ENCODE assay signal across 2 cellular contexts in genomic region chr1:23799570-23800395, GRCh38.
TF ChIP-seq lines count a peak whose summit lies in the region.

No MANE protein-coding gene starts in this region.

TF ChIP-seq in HEK293, 187 proteins besides CTCF, POLR2A, EP300 and RAD21:
- TF ChIP-seq GLIS2 (tag by site-specific recombination; IDR thresholded peaks at IDR 0.05) (peak; percentile 67), ZBTB7A (tag by site-specific recombination; IDR thresholded peaks at IDR 0.05; ENCODE audit: low read depth) (no peak), HIC1 (tag by site-specific recombination; IDR thresholded peaks at IDR 0.05) (peak; percentile 18; the same call in 1 of the 2 replicates), ZNF600 (tag by site-specific recombination; IDR thresholded peaks at IDR 0.05) (peak; percentile 63), ZBTB48 (tag by site-specific recombination; IDR thresholded peaks at IDR 0.05) (no peak), SP7 (tag by site-specific recombination; IDR thresholded peaks at IDR 0.05) (no peak), ZNF335 (tag by site-specific recombination; conservative IDR thresholded peaks at IDR 0.05) (peak; percentile 51), ZNF692 (tag by site-specific recombination; IDR thresholded peaks at IDR 0.05) (0 out of 2 replicates have a peak, but pooled peaks have one; percentile 11), ZNF350 (tag by site-specific recombination; IDR thresholded peaks at IDR 0.05) (no peak)
- TF ChIP-seq, protein P1, sequence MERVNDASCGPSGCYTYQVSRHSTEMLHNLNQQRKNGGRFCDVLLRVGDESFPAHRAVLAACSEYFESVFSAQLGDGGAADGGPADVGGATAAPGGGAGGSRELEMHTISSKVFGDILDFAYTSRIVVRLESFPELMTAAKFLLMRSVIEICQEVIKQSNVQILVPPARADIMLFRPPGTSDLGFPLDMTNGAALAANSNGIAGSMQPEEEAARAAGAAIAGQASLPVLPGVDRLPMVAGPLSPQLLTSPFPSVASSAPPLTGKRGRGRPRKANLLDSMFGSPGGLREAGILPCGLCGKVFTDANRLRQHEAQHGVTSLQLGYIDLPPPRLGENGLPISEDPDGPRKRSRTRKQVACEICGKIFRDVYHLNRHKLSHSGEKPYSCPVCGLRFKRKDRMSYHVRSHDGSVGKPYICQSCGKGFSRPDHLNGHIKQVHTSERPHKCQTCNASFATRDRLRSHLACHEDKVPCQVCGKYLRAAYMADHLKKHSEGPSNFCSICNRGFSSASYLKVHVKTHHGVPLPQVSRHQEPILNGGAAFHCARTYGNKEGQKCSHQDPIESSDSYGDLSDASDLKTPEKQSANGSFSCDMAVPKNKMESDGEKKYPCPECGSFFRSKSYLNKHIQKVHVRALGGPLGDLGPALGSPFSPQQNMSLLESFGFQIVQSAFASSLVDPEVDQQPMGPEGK (tag by site-specific recombination; IDR thresholded peaks at IDR 0.05): peak; percentile 26

TF ChIP-seq in GM12878, 131 proteins besides CTCF, POLR2A, EP300 and RAD21 (continues in another document):
- TF ChIP-seq ZNF207 (IDR thresholded peaks at IDR 0.05; ENCODE audit: borderline replicate concordance) (no peak), NFYA (IDR thresholded peaks at IDR 0.05; ENCODE audit: borderline replicate concordance, low read depth, low read length) (no peak), JUNB (IDR thresholded peaks at IDR 0.05) (no peak), USF2 (IDR thresholded peaks at IDR 0.05; ENCODE audit: borderline replicate concordance, low read depth, low read length) (peak; percentile 6; the same call in 1 of the 2 replicates), PAX5 (IDR thresholded peaks at IDR 0.05; ENCODE audit: borderline replicate concordance, low read depth, low read length) (peak; percentile 8; the same call in 1 of the 2 replicates), USF1 (IDR thresholded peaks at IDR 0.05; ENCODE audit: borderline replicate concordance, extremely low read length, insufficient read depth, low read depth, low read length) (peak; percentile 63), ATF2 (IDR thresholded peaks at IDR 0.05; ENCODE audit: low read length) (no peak), MAX (IDR thresholded peaks at IDR 0.05; ENCODE audit: low read depth, low read length) (0 out of 2 replicates have a peak, but pooled peaks have one; percentile 28), SMARCA5 (IDR thresholded peaks at IDR 0.05) (peak; percentile 64), BMI1 (IDR thresholded peaks at IDR 0.05; ENCODE audit: borderline replicate concordance) (no peak), MXI1 (IDR thresholded peaks at IDR 0.05; ENCODE audit: low read depth, low read length) (no peak), IRF4 (IDR thresholded peaks at IDR 0.05; ENCODE audit: low read depth, low read length) (no peak), PAX8 (IDR thresholded peaks at IDR 0.05) (no peak), GABPA (IDR thresholded peaks at IDR 0.05; ENCODE audit: low read depth) (no peak), KAT2A (conservative IDR thresholded peaks at IDR 0.05; ENCODE audit: control insufficient read depth, low read depth, low read length) (no peak), BACH1 (IDR thresholded peaks at IDR 0.05; ENCODE audit: borderline replicate concordance) (0 out of 2 replicates have a peak, but pooled peaks have one; percentile 14), NRF1 (conservative IDR thresholded peaks at IDR 0.05; ENCODE audit: low read depth, low read length) (no peak), RUNX3 (IDR thresholded peaks at IDR 0.05; ENCODE audit: low read length) (peak; percentile 47; the same call in 1 of the 2 replicates), SIX5 (IDR thresholded peaks at IDR 0.05; ENCODE audit: low read depth, low read length, severe bottlenecking) (no peak), ZNF622 (IDR thresholded peaks at IDR 0.05) (no peak), SUZ12 (IDR thresholded peaks at IDR 0.05; ENCODE audit: unreplicated experiment) (no peak), IKZF1 (conservative IDR thresholded peaks at IDR 0.05) (peak; percentile 33; the same call in 1 of the 2 replicates), STAT3 (IDR thresholded peaks at IDR 0.05; ENCODE audit: low read depth, low read length) (no peak), ELK1 (IDR thresholded peaks at IDR 0.05; ENCODE audit: low read depth, low read length) (no peak), ZBTB4 (CRISPR knock-in tag; IDR thresholded peaks at IDR 0.05) (no peak)
- TF ChIP-seq, protein P2, sequence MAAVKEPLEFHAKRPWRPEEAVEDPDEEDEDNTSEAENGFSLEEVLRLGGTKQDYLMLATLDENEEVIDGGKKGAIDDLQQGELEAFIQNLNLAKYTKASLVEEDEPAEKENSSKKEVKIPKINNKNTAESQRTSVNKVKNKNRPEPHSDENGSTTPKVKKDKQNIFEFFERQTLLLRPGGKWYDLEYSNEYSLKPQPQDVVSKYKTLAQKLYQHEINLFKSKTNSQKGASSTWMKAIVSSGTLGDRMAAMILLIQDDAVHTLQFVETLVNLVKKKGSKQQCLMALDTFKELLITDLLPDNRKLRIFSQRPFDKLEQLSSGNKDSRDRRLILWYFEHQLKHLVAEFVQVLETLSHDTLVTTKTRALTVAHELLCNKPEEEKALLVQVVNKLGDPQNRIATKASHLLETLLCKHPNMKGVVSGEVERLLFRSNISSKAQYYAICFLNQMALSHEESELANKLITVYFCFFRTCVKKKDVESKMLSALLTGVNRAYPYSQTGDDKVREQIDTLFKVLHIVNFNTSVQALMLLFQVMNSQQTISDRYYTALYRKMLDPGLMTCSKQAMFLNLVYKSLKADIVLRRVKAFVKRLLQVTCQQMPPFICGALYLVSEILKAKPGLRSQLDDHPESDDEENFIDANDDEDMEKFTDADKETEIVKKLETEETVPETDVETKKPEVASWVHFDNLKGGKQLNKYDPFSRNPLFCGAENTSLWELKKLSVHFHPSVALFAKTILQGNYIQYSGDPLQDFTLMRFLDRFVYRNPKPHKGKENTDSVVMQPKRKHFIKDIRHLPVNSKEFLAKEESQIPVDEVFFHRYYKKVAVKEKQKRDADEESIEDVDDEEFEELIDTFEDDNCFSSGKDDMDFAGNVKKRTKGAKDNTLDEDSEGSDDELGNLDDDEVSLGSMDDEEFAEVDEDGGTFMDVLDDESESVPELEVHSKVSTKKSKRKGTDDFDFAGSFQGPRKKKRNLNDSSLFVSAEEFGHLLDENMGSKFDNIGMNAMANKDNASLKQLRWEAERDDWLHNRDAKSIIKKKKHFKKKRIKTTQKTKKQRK (IDR thresholded peaks at IDR 0.05; ENCODE audit: low read depth, low read length): no peak
- TF ChIP-seq, protein P3, sequence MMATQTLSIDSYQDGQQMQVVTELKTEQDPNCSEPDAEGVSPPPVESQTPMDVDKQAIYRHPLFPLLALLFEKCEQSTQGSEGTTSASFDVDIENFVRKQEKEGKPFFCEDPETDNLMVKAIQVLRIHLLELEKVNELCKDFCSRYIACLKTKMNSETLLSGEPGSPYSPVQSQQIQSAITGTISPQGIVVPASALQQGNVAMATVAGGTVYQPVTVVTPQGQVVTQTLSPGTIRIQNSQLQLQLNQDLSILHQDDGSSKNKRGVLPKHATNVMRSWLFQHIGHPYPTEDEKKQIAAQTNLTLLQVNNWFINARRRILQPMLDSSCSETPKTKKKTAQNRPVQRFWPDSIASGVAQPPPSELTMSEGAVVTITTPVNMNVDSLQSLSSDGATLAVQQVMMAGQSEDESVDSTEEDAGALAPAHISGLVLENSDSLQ (IDR thresholded peaks at IDR 0.05): no peak
- TF ChIP-seq, protein P4, sequence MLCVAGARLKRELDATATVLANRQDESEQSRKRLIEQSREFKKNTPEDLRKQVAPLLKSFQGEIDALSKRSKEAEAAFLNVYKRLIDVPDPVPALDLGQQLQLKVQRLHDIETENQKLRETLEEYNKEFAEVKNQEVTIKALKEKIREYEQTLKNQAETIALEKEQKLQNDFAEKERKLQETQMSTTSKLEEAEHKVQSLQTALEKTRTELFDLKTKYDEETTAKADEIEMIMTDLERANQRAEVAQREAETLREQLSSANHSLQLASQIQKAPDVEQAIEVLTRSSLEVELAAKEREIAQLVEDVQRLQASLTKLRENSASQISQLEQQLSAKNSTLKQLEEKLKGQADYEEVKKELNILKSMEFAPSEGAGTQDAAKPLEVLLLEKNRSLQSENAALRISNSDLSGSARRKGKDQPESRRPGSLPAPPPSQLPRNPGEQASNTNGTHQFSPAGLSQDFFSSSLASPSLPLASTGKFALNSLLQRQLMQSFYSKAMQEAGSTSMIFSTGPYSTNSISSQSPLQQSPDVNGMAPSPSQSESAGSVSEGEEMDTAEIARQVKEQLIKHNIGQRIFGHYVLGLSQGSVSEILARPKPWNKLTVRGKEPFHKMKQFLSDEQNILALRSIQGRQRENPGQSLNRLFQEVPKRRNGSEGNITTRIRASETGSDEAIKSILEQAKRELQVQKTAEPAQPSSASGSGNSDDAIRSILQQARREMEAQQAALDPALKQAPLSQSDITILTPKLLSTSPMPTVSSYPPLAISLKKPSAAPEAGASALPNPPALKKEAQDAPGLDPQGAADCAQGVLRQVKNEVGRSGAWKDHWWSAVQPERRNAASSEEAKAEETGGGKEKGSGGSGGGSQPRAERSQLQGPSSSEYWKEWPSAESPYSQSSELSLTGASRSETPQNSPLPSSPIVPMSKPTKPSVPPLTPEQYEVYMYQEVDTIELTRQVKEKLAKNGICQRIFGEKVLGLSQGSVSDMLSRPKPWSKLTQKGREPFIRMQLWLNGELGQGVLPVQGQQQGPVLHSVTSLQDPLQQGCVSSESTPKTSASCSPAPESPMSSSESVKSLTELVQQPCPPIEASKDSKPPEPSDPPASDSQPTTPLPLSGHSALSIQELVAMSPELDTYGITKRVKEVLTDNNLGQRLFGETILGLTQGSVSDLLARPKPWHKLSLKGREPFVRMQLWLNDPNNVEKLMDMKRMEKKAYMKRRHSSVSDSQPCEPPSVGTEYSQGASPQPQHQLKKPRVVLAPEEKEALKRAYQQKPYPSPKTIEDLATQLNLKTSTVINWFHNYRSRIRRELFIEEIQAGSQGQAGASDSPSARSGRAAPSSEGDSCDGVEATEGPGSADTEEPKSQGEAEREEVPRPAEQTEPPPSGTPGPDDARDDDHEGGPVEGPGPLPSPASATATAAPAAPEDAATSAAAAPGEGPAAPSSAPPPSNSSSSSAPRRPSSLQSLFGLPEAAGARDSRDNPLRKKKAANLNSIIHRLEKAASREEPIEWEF (IDR thresholded peaks at IDR 0.05; ENCODE audit: insufficient replicate concordance, low read depth, low read length): no peak
